In genomic region chr5:171405615-171406014, GRCh38 we compare ENCODE assay signal across 8 cellular contexts. TPM values are rescaled to one million over a fixed set of nuclear protein-coding genes. Genes with fewer than 3 reads are reported as not detected.
DNase-seq lines count a peak whose midpoint lies in the region; ATAC-seq and TF ChIP-seq lines count a peak whose summit lies in the region.

No MANE protein-coding gene starts in this region.

- no peaks in the 10 kb centered on the region for H3K9me3 Mint-ChIP-seq in activated naive CD8-positive, alpha-beta T cell treated with anti-CD3 and anti-CD28 coated beads for 36 hours
- no peaks in the 10 kb centered on the region for H3K9me3 Mint-ChIP-seq in CD8-positive, alpha-beta memory T cell

- H3K27me3 ChIP-seq in H7 (ENCODE audit: control insufficient read depth, insufficient read depth, low read length) (no peaks in the 10 kb centered on the region), kidney epithelial cell (ENCODE audit: control insufficient read depth, insufficient read depth, low read length) (no peaks in the 10 kb centered on the region)
- H3K27me3 ChIP-seq in CD8-positive, alpha-beta memory T cell (ENCODE audit: insufficient read depth, low read length, poor library complexity, severe bottlenecking) = no peaks in the 10 kb centered on the region

- H3K36me3 ChIP-seq in H7 (replicated peaks; ENCODE audit: control insufficient read depth, insufficient read depth, low read length) = peaks cover 42% of the 10 kb centered on the region
- peaks cover 1% of the 10 kb centered on the region for H3K36me3 ChIP-seq in kidney epithelial cell (ENCODE audit: control insufficient read depth, insufficient read depth, low read length)
- peaks cover 48% of the 10 kb centered on the region for H3K36me3 ChIP-seq in CD8-positive, alpha-beta memory T cell (ENCODE audit: insufficient read depth, low read length)

- H3K4me3 Mint-ChIP-seq in activated naive CD8-positive, alpha-beta T cell treated with anti-CD3 and anti-CD28 coated beads for 36 hours = peak overlapping the region; percentile 10
- H3K4me3 Mint-ChIP-seq in CD8-positive, alpha-beta memory T cell = no peak overlapping the region

- peaks cover 64% of the 10 kb centered on the region for H3K36me3 Mint-ChIP-seq in activated naive CD8-positive, alpha-beta T cell treated with anti-CD3 and anti-CD28 coated beads for 36 hours
- peaks cover 3 to 72% (median 38%) of the 10 kb centered on the region in 3 donors for H3K36me3 Mint-ChIP-seq in CD8-positive, alpha-beta memory T cell

- POLR2A ChIA-PET in CD8-positive, alpha-beta memory T cell (lab: Charles Lee) = no interaction called here

- H3K9me3 ChIP-seq in CD8-positive, alpha-beta memory T cell (ENCODE audit: low read length) = no peaks in the 10 kb centered on the region

- H3K4me3 ChIP-seq in H7 (ENCODE audit: insufficient read depth, low read depth, low read length) (no peak overlapping the region), kidney epithelial cell (ENCODE audit: low read depth, low read length) (no peak overlapping the region)
- H3K4me3 ChIP-seq in CD8-positive, alpha-beta memory T cell (ENCODE audit: low read length) = no peak overlapping the region

- DNase-seq in H7 = peak; percentile 24
- DNase-seq in activated naive CD8-positive, alpha-beta T cell treated with anti-CD3 and anti-CD28 coated beads for 36 hours = no peak
- DNase-seq in kidney epithelial cell (ENCODE audit: low read depth) = no peak
- no peak for DNase-seq in GM20000 (ENCODE audit: low spot score)
- DNase-seq in CD8-positive, alpha-beta memory T cell = no peak
- DNase-seq in activated CD4-positive, CD25-positive, alpha-beta regulatory T cell (lab: John Stamatoyannopoulos, UW) = no peak

- H3K4me1 ChIP-seq in CD8-positive, alpha-beta memory T cell (ENCODE audit: insufficient read depth, low read length) = peaks cover 5% of the 10 kb centered on the region

- CTCF ChIA-PET in CD8-positive, alpha-beta memory T cell (lab: Charles Lee) = no interaction called here

- H3K27me3 Mint-ChIP-seq in activated naive CD8-positive, alpha-beta T cell treated with anti-CD3 and anti-CD28 coated beads for 36 hours = no peaks in the 10 kb centered on the region
- no peaks in the 10 kb centered on the region for H3K27me3 Mint-ChIP-seq in CD8-positive, alpha-beta memory T cell

- ATAC-seq in GM18502 (IDR thresholded peaks at IDR 0.05; ENCODE audit: poor library complexity, unreplicated experiment) = no peak

- peaks cover 45% of the 10 kb centered on the region for H3K4me1 Mint-ChIP-seq in activated naive CD8-positive, alpha-beta T cell treated with anti-CD3 and anti-CD28 coated beads for 36 hours
- H3K4me1 Mint-ChIP-seq in CD8-positive, alpha-beta memory T cell = peaks cover 24 to 58% (median 57%) of the 10 kb centered on the region in 3 donors

- H3K27ac Mint-ChIP-seq in activated naive CD8-positive, alpha-beta T cell treated with anti-CD3 and anti-CD28 coated beads for 36 hours = peak overlapping the region; percentile 46
- H3K27ac Mint-ChIP-seq in CD8-positive, alpha-beta memory T cell = peak overlapping the region in 2 of 8 donors; percentile 20 to 57

- H3K27ac ChIP-seq in C4-2B = no peak overlapping the region
- no peak overlapping the region for H3K27ac ChIP-seq in CD8-positive, alpha-beta memory T cell (ENCODE audit: low read depth, low read length)

- TF ChIP-seq CTCF in C4-2B (conservative IDR thresholded peaks at IDR 0.05) = peak; percentile 65
- peak; percentile 33 for TF ChIP-seq CTCF in kidney epithelial cell (IDR thresholded peaks at IDR 0.05; ENCODE audit: insufficient read depth, low read length, poor library complexity, severe bottlenecking)
- no peak for TF ChIP-seq CTCF in GM20000 (IDR thresholded peaks at IDR 0.05; ENCODE audit: extremely low read depth, missing control alignments)

RNA-seq across cellular contexts. Expression of gene FGF18, which starts 13.8 kb away (rescaled TPM):
- total RNA-seq in H7 (2014; rRNA removed; shearing (Covaris generic)) = 1.9 TPM in 2 replicates
- total RNA-seq in activated naive CD8-positive, alpha-beta T cell treated with anti-CD3 and anti-CD28 coated beads for 36 hours = under 1 TPM; 0.21 to 0.28 TPM
- total RNA-seq in kidney epithelial cell = 0.34 TPM in 1 of 2 replicates, not detected in the other
- total RNA-seq in CD8-positive, alpha-beta memory T cell = under 1 TPM; 0.18 to 0.22 TPM
- not detected for polyA plus RNA-seq in CD8-positive, alpha-beta memory T cell

RNA-seq across cellular contexts. Expression of gene NPM1, which starts 18.0 kb away (rescaled TPM):
- total RNA-seq in H7 (2014; rRNA removed; shearing (Covaris generic)) = 2,089 and 3,527 TPM in 2 replicates
- total RNA-seq in activated naive CD8-positive, alpha-beta T cell treated with anti-CD3 and anti-CD28 coated beads for 36 hours = 1,000 to 10,000 TPM; 4,728 to 4,890 TPM
- total RNA-seq in kidney epithelial cell = 1,219 and 1,455 TPM in 2 replicates
- total RNA-seq in CD8-positive, alpha-beta memory T cell = 1,000 to 10,000 TPM; 4,412 to 4,687 TPM
- 603 TPM for polyA plus RNA-seq in CD8-positive, alpha-beta memory T cell
